Comparison of ENCODE assay signal across 14 cellular contexts in the genomic region with DNA sequence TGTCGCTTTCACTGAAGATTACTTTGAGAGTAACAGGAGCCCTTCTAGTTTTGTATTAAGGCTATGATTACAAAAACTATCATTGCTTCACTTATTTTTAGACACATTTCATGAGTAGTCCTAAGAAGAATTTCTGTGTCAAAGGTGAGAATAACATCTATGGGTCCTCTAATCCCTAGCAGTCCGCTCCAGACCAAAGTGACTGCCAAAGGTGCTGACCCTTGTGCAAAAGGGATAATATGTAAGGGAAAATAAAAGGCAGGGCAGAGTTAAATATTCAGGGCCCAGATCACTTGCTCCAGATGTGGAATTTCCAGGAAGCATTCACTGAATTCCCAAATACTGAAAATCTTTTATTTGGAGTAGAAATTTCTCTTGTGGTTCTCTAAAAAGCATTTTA. TPM values are rescaled to one million over a fixed set of nuclear protein-coding genes. Genes with fewer than 3 reads are reported as not detected.
DNase-seq lines count a peak whose midpoint lies in the region; ATAC-seq and TF ChIP-seq lines count a peak whose summit lies in the region.
"Had no signal": no experiment of that assay in that cellular context is flagged by ENCODE, and none has a peak within 500 bp of the region (broad histone marks: within the 10 kb centered on the region; RNA-seq: fewer than 3 reads in every experiment).

No MANE protein-coding gene starts in this region.

- CTCF ChIA-PET in BJ (lab: Yijun Ruan, JAX), result no interaction called here

- intact Hi-C loops in heart left ventricle (cut with DNase I), result no loop called here

- H3K4me3 ChIP-seq in BJ (ENCODE audit: low read depth, low read length) (no peak overlapping the region), heart left ventricle (no peak overlapping the region), retinal pigment epithelial cell (ENCODE audit: low read length) (no peak overlapping the region)
- H3K4me3 ChIP-seq: GM12878 had no signal

- DNase-seq in BJ (ENCODE audit: low read depth) (peak; percentile 98), amniotic stem cell (lab: John Stamatoyannopoulos, UW) (peak; percentile 25), heart left ventricle (peak in 2 of 5 donors; percentile 34 to 43), retinal pigment epithelial cell (ENCODE audit: low read depth) (peak; percentile 74), hippocampal formation (lab: John Stamatoyannopoulos, UW) (no peak), NCI-H774 (lab: John Stamatoyannopoulos, UW) (no peak), KG1 (lab: John Stamatoyannopoulos, UW) (no peak)
- DNase-seq: activated CD4-positive, alpha-beta T cell treated with anti-CD3 and anti-CD28 coated beads, Interleukin-2, amount 50 U/mL, for 4 hours; CD8-positive, alpha-beta T cell; hypothalamus; NCI-H2227 treated with DMSO at 0.1 percent for 48 hours; nucleus accumbens had no signal

- TF ChIP-seq CTCF in BJ (IDR thresholded peaks at IDR 0.05; ENCODE audit: insufficient read depth, low read depth, low read length) (no peak), heart left ventricle (IDR thresholded peaks at IDR 0.05) (no peak), retinal pigment epithelial cell (conservative IDR thresholded peaks at IDR 0.05; ENCODE audit: low read depth, low read length) (no peak)

- H3K36me3 ChIP-seq in BJ (ENCODE audit: control insufficient read depth, insufficient read depth, low read length) (peaks cover 6% of the 10 kb centered on the region), heart left ventricle (peaks cover 0 to 14% (median 0%) of the 10 kb centered on the region in 9 donors)

- TF ChIP-seq POLR2A in heart left ventricle (IDR thresholded peaks at IDR 0.05), result no peak

- peak; percentile 40 to 74 (median 62) for ATAC-seq in heart left ventricle
- no peak for ATAC-seq in HG02852 (IDR thresholded peaks at IDR 0.05; ENCODE audit: unreplicated experiment)
- ATAC-seq: CD8-positive, alpha-beta T cell; GM12878 had no signal

- POLR2A ChIA-PET in BJ (lab: Charles Lee), result no interaction called here

- H3K27me3 ChIP-seq in BJ (ENCODE audit: control insufficient read depth, insufficient read depth, low read length), result no peaks in the 10 kb centered on the region
- no peaks in the 10 kb centered on the region for H3K27me3 ChIP-seq in heart left ventricle

- H3K27ac ChIP-seq in heart left ventricle, result peak overlapping the region; percentile 12 to 76 (median 62)

- H3K9me3 ChIP-seq in heart left ventricle, result no peaks in the 10 kb centered on the region

- H3K4me1 ChIP-seq in heart left ventricle, result peaks cover 3 to 60% (median 29%) of the 10 kb centered on the region in 12 donors

- WGBS in heart left ventricle, 4 donors, result 23 to 44% (median 37%) methylated on average over 2 of the region's 2 CpGs

RNA-seq across cellular contexts. Expression of gene RHOBTB1, which starts 29.3 kb away (rescaled TPM):
- polyA plus RNA-seq in BJ (2011; rRNA removed) (17.3 and 23.6 TPM in 2 replicates), heart left ventricle (1 to 10 TPM; 6.4 to 7.5 TPM)
- 15.1 and 22.1 TPM in 2 replicates for polyA minus RNA-seq in BJ (2011; rRNA and poly(A)+ RNA removed)
- total RNA-seq in heart left ventricle, result 10 to 100 TPM in 8 of 9 donors, 1 to 10 TPM in 1; 9.6 to 41.3 (median 16.0) TPM
- total RNA-seq: CD8-positive, alpha-beta T cell; GM12878 had no signal
- polyA plus RNA-seq: GM12878 had no signal

Comparison
In these comparisons a context has a peak if more than half of its experiments do, and no peak if none do; other contexts are left out.
1. DNase-seq: peak in BJ (single experiment), amniotic stem cell (single experiment) and retinal pigment epithelial cell (single experiment); none in hippocampal formation (0 of 2), NCI-H774 (single experiment) and KG1 (single experiment).